18 cellular contexts compared by ENCODE assay signal in the genomic region with DNA sequence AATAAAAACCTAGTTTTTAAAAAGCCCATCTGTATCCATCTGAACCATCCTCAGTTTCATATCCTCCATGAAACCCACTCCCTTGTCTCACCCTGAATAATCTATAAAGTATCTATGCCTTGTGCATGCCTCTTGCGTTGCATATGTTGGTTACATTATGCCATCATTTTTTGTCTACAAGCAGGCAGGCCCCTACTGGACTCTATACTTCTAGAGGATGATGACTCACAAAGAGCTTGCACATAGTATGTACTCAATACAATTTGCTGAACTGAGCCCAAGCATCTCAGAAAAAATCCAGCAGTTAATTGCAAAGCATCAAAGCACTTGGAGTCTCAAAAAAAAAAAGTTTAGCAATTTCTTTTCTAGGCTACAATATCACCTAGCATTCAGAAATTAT.
"Had no signal": no experiment of that assay in that cellular context is flagged by ENCODE, and none has a peak within 500 bp of the region (broad histone marks: within the 10 kb centered on the region; RNA-seq: fewer than 3 reads in every experiment).

No MANE protein-coding gene starts in this region.

- DNase-seq: colonic mucosa; dermis blood vessel endothelial cell; erythroblast; heart left ventricle; hippocampal formation; lower lobe of right lung; mucosa of descending colon; naive thymus-derived CD8-positive, alpha-beta T cell; small intestine; stimulated activated CD4-positive, alpha-beta T cell treated with anti-CD3 and anti-CD28 coated beads, Interleukin-12 subunit alpha, Interleukin-12 subunit beta, amount 100 ng/mL, for 4 hours; stimulated activated naive CD4-positive, alpha-beta T cell; stomach; substantia nigra had no signal

- H3K27me3 Mint-ChIP-seq: naive thymus-derived CD8-positive, alpha-beta T cell; type B pancreatic cell had no signal

- FAIRE-seq: frontal cortex, small intestine, urothelium cell line had no signal

- H3K9me3 Mint-ChIP-seq: naive thymus-derived CD8-positive, alpha-beta T cell; type B pancreatic cell had no signal

- H3K27ac Mint-ChIP-seq: type B pancreatic cell had no signal

- ATAC-seq: heart left ventricle; left lobe of liver; lower lobe of right lung; mucosa of descending colon; naive thymus-derived CD8-positive, alpha-beta T cell had no signal

- H3K27ac ChIP-seq: colonic mucosa, heart left ventricle, lower lobe of right lung, neutrophil, stomach had no signal

- H3K4me1 ChIP-seq: colonic mucosa had no signal

- H3K4me3 Mint-ChIP-seq: naive thymus-derived CD8-positive, alpha-beta T cell; type B pancreatic cell had no signal

- H3K4me3 ChIP-seq: colonic mucosa, heart left ventricle, lower lobe of right lung, mucosa of descending colon, stomach had no signal

- H3K27me3 ChIP-seq: colonic mucosa, heart left ventricle, neutrophil, stomach had no signal

- H3K9me3 ChIP-seq: colonic mucosa, heart left ventricle, lower lobe of right lung, mucosa of descending colon, neutrophil, stomach had no signal

- H3K36me3 ChIP-seq: colonic mucosa had no signal
